ENCODE assay signal across 10 cellular contexts in the genomic region with DNA sequence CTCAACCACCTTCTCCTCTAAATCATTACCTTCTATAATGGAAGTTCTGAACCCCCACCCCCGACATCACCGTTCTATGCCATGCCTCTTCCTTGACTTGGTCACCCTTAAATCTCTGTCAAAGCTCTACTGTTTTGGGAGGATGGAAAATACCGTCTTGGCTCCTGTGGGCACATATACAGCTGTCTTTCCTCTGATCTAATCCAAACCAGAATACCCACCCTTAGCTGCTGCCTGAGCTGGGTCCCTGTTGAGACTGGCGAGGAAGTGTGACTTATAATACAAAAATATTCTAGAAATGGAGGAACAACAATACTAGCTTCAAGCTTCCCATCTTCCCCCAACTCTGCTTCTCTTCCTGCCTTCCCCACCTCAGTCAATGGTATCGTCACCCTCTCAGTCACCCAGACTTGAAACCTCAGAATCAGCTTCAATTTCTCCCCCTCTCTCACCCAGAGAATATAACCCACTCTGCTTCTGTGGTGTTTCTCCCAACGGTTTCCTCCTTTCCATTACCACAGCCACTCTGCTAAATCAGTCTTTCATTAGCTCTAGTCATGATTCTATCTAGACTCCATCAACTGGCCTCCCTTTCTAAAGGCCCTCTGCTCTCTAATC. TPM values are rescaled to one million over a fixed set of nuclear protein-coding genes. Genes with fewer than 3 reads are reported as not detected.
DNase-seq lines count a peak whose midpoint lies in the region; ATAC-seq and TF ChIP-seq lines count a peak whose summit lies in the region.
"Had no signal": no experiment of that assay in that cellular context is flagged by ENCODE, and none has a peak within 500 bp of the region (broad histone marks: within the 10 kb centered on the region; RNA-seq: fewer than 3 reads in every experiment).

No MANE protein-coding gene starts in this region.

- H3K4me2 ChIP-seq in Karpas-422 (ENCODE audit: low read depth, low read length, poor library complexity, severe bottlenecking) (peak overlapping the region; percentile 28), hepatocyte (peak overlapping the region; percentile 41)

- no peak for TF ChIP-seq POLR2A in vagina (IDR thresholded peaks at IDR 0.05)

- ATAC-seq in GM21390 (IDR thresholded peaks at IDR 0.05; ENCODE audit: unreplicated experiment): peak; percentile 21

- intact Hi-C loops in vagina (cut with DNase I): no loop called here

- H3K9me2 ChIP-seq in Karpas-422 (replicated peaks; ENCODE audit: insufficient read depth, low read length): no peaks in the 10 kb centered on the region
- H3K9me2 ChIP-seq in hepatocyte (replicated peaks; ENCODE audit: insufficient read depth): no peaks in the 10 kb centered on the region

- no peaks in the 10 kb centered on the region for H3K9me3 ChIP-seq in Karpas-422 (ENCODE audit: low read length)
- H3K9me3 ChIP-seq in hepatocyte (ENCODE audit: low read depth): no peaks in the 10 kb centered on the region
- no peaks in the 10 kb centered on the region for H3K9me3 ChIP-seq in vagina
- no peaks in the 10 kb centered on the region for H3K9me3 ChIP-seq in right atrium auricular region
- H3K9me3 ChIP-seq: testis had no signal

- H3K36me3 ChIP-seq in Karpas-422 (ENCODE audit: insufficient read depth, low read length) (no peaks in the 10 kb centered on the region), hepatocyte (replicated peaks; ENCODE audit: insufficient read depth, low read depth) (no peaks in the 10 kb centered on the region), vagina (no peaks in the 10 kb centered on the region), right atrium auricular region (no peaks in the 10 kb centered on the region)

- WGBS in hepatocyte (ENCODE audit: low lambda C conversion rate, missing lambda C conversion rate): 69% methylated on average over 6 of the region's 6 CpGs

- no peak overlapping the region for H3K27ac ChIP-seq in Karpas-422 (ENCODE audit: low read length)
- H3K27ac ChIP-seq in hepatocyte: peak overlapping the region; percentile 90
- H3K27ac ChIP-seq in RWPE1: no peak overlapping the region
- H3K27ac ChIP-seq in vagina: no peak overlapping the region
- H3K27ac ChIP-seq in right atrium auricular region: no peak overlapping the region
- H3K27ac ChIP-seq: testis had no signal

- POLR2A ChIA-PET in RWPE1 (lab: Yijun Ruan, JAX; ENCODE audit: low non-redundant PET): no interaction called here

- DNase-seq in Karpas-422 (no peak), hepatocyte (ENCODE audit: low spot score) (no peak), RWPE1 (ENCODE audit: low spot score) (no peak), NOMO-1 treated with dmso at 0.1 percent for 144 hours (lab: John Stamatoyannopoulos, UW; ENCODE audit: unreplicated experiment) (no peak), vagina (ENCODE audit: extremely low spot score in 2 of 2) (no peak), right atrium auricular region (ENCODE audit: low spot score) (no peak)
- DNase-seq: testis had no signal

- H4K20me1 ChIP-seq in Karpas-422 (ENCODE audit: insufficient read depth, low read depth, low read length) (no peaks in the 10 kb centered on the region), hepatocyte (ENCODE audit: insufficient read depth, poor library complexity, severe bottlenecking) (no peaks in the 10 kb centered on the region)

- H2AFZ ChIP-seq in Karpas-422 (ENCODE audit: low read length): peak overlapping the region; percentile 65; the same call in 1 of the 2 replicates
- H2AFZ ChIP-seq in hepatocyte: no peak overlapping the region

- TF ChIP-seq CTCF in hepatocyte (IDR thresholded peaks at IDR 0.05; ENCODE audit: poor library complexity): no peak
- TF ChIP-seq CTCF in RWPE1 (conservative IDR thresholded peaks at IDR 0.05; ENCODE audit: low read depth): no peak
- TF ChIP-seq CTCF in vagina (IDR thresholded peaks at IDR 0.05): no peak
- TF ChIP-seq CTCF in right atrium auricular region (IDR thresholded peaks at IDR 0.05): no peak

- CTCF ChIA-PET in RWPE1 (lab: Yijun Ruan, JAX): no interaction called here

- H3K4me1 ChIP-seq in Karpas-422 (ENCODE audit: low read length): peaks cover 17% of the 10 kb centered on the region
- H3K4me1 ChIP-seq in hepatocyte (ENCODE audit: insufficient read depth): peaks cover 8% of the 10 kb centered on the region
- H3K4me1 ChIP-seq in vagina: no peaks in the 10 kb centered on the region
- H3K4me1 ChIP-seq in right atrium auricular region: no peaks in the 10 kb centered on the region
- H3K4me1 ChIP-seq: testis had no signal

- H3K79me2 ChIP-seq in Karpas-422 (ENCODE audit: low read length) (no peaks in the 10 kb centered on the region), hepatocyte (no peaks in the 10 kb centered on the region)

- no peak overlapping the region for H3K9ac ChIP-seq in Karpas-422 (ENCODE audit: low read length)

- H3K4me3 ChIP-seq in GM08714 (ENCODE audit: low read length) (peak overlapping the region; percentile 73; the same call in 1 of the 2 replicates), Karpas-422 (ENCODE audit: low read length) (no peak overlapping the region), hepatocyte (no peak overlapping the region), vagina (no peak overlapping the region), right atrium auricular region (no peak overlapping the region)
- H3K4me3 ChIP-seq: testis had no signal

- H3K27me3 ChIP-seq in Karpas-422 (ENCODE audit: low read length) (no peaks in the 10 kb centered on the region), hepatocyte (no peaks in the 10 kb centered on the region), vagina (no peaks in the 10 kb centered on the region), right atrium auricular region (no peaks in the 10 kb centered on the region)
- H3K27me3 ChIP-seq: testis had no signal

RNA-seq across cellular contexts. Expression of a gene that starts 0.6 kb away (rescaled TPM):
- 4.3 and 9.1 TPM in 2 replicates for total RNA-seq in Karpas-422 (2014; rRNA removed; shearing (Covaris generic); ENCODE audit: low replicate concordance)
- total RNA-seq in hepatocyte: 7.1 and 14.1 TPM in 2 replicates
- 11.2 and 13.5 TPM in 2 replicates for polyA plus RNA-seq in hepatocyte
- total RNA-seq in vagina: 4.2 TPM
- 1 to 10 TPM in 1 of 2 donors, not detected in 1; 4.2 TPM for total RNA-seq in right atrium auricular region
- total RNA-seq: RPMI7951 had no signal

RNA-seq across cellular contexts. Expression of a gene that starts 5.4 kb away (rescaled TPM):
- 0.36 TPM in 1 of 2 replicates, not detected in the other for total RNA-seq in Karpas-422 (2014; rRNA removed; shearing (Covaris generic); ENCODE audit: low replicate concordance)
- total RNA-seq in hepatocyte (not detected in 2 replicates), vagina (not detected), right atrium auricular region (not detected)
- polyA plus RNA-seq in hepatocyte: not detected in 2 replicates
- total RNA-seq: RPMI7951 had no signal

RNA-seq across cellular contexts. Expression of a gene that starts 6.4 kb away (rescaled TPM):
- 32.7 and 35.2 TPM in 2 replicates for total RNA-seq in Karpas-422 (2014; rRNA removed; shearing (Covaris generic); ENCODE audit: low replicate concordance)
- total RNA-seq in hepatocyte (24.9 and 32.7 TPM in 2 replicates), vagina (39.3 TPM), right atrium auricular region (10 to 100 TPM; 14.8 to 25.5 TPM)
- polyA plus RNA-seq in hepatocyte: 12.9 and 15.7 TPM in 2 replicates

RNA-seq across cellular contexts. Expression of a gene that starts 16.3 kb away (rescaled TPM):
- 4.5 and 9.5 TPM in 2 replicates for total RNA-seq in Karpas-422 (2014; rRNA removed; shearing (Covaris generic); ENCODE audit: low replicate concordance)
- total RNA-seq in hepatocyte: 9.7 and 10.8 TPM in 2 replicates
- polyA plus RNA-seq in hepatocyte: 3.5 and 6.3 TPM in 2 replicates
- total RNA-seq in vagina: 22.8 TPM
- 10 to 100 TPM; 12.4 to 17.0 TPM for total RNA-seq in right atrium auricular region

RNA-seq across cellular contexts. Expression of a gene that starts 32.7 kb away (rescaled TPM):
- total RNA-seq in Karpas-422 (2014; rRNA removed; shearing (Covaris generic); ENCODE audit: low replicate concordance): 0.86 and 1.9 TPM in 2 replicates
- total RNA-seq in hepatocyte (1.6 and 2.7 TPM in 2 replicates), vagina (1.7 TPM), right atrium auricular region (under 1 TPM; 0.19 to 0.98 TPM)
- 0.79 and 1.6 TPM in 2 replicates for polyA plus RNA-seq in hepatocyte
